ENCODE assay signal across 1 cellular context in genomic region chr12:30026621-30027234, GRCh38.
TF ChIP-seq lines count a peak whose summit lies in the region.

No MANE protein-coding gene starts in this region.

TF ChIP-seq in H1, 55 proteins besides CTCF, POLR2A, EP300 and RAD21:
- TF ChIP-seq SRF (IDR thresholded peaks at IDR 0.05; ENCODE audit: low read depth, low read length) = no peak
- no peak for TF ChIP-seq ZNF274 (IDR thresholded peaks at IDR 0.05; ENCODE audit: borderline replicate concordance, extremely low read depth, low read length)
- no peak for TF ChIP-seq RXRA (IDR thresholded peaks at IDR 0.05; ENCODE audit: insufficient read depth, low read depth, low read length)
- no peak for TF ChIP-seq GABPA (IDR thresholded peaks at IDR 0.05; ENCODE audit: borderline replicate concordance, insufficient read depth, low read length)
- TF ChIP-seq SUZ12 (IDR thresholded peaks at IDR 0.05; ENCODE audit: low read length) = no peak
- TF ChIP-seq GTF2F1 (IDR thresholded peaks at IDR 0.05; ENCODE audit: borderline replicate concordance, low read depth, low read length) = no peak
- TF ChIP-seq ATF2 (IDR thresholded peaks at IDR 0.05; ENCODE audit: low read length) = no peak
- no peak for TF ChIP-seq RBBP5 (IDR thresholded peaks at IDR 0.05; ENCODE audit: borderline replicate concordance, low read depth, low read length)
- TF ChIP-seq MAFK (IDR thresholded peaks at IDR 0.05; ENCODE audit: low read depth, low read length) = no peak
- TF ChIP-seq CHD7 (IDR thresholded peaks at IDR 0.05; ENCODE audit: insufficient replicate concordance, low read length) = no peak
- no peak for TF ChIP-seq HDAC2 (IDR thresholded peaks at IDR 0.05; ENCODE audit: borderline replicate concordance in 1 of 2, low read depth in 2 of 2, low read length in 2 of 2)
- TF ChIP-seq EGR1 (IDR thresholded peaks at IDR 0.05; ENCODE audit: borderline replicate concordance, low read depth, low read length) = no peak
- TF ChIP-seq, protein P1, sequence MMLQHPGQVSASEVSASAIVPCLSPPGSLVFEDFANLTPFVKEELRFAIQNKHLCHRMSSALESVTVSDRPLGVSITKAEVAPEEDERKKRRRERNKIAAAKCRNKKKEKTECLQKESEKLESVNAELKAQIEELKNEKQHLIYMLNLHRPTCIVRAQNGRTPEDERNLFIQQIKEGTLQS (IDR thresholded peaks at IDR 0.05; ENCODE audit: insufficient read depth, low read depth, low read length) = no peak
- no peak for TF ChIP-seq POU5F1 (IDR thresholded peaks at IDR 0.05; ENCODE audit: low read depth, low read length)
- TF ChIP-seq TBP (IDR thresholded peaks at IDR 0.05; ENCODE audit: low read depth, low read length) = no peak
- TF ChIP-seq CBX8 (IDR thresholded peaks at IDR 0.05; ENCODE audit: borderline replicate concordance, low read depth, low read length) = no peak
